Comparison of ENCODE assay signal across 11 cellular contexts in genomic region chr1:212844521-212844920, GRCh38. TPM values are rescaled to one million over a fixed set of nuclear protein-coding genes. Genes with fewer than 3 reads are reported as not detected.
"Had no signal": no experiment of that assay in that cellular context is flagged by ENCODE, and none has a peak within 500 bp of the region (broad histone marks: within the 10 kb centered on the region; RNA-seq: fewer than 3 reads in every experiment).

No MANE protein-coding gene starts in this region.

RNA-seq across cellular contexts. Expression of gene SPATA45, which starts 2.9 kb away (rescaled TPM):
- total RNA-seq: activated B cell treated with CpG ODN at 0.5 μM for 24 hours; activated CD4-positive, alpha-beta memory T cell treated with anti-CD3 and anti-CD28 coated beads, Interleukin-2, amount 10 ng/mL, durations not matched to agents 7 days and 5 days; activated CD4-positive, alpha-beta T cell treated with anti-CD3 and anti-CD28 coated beads for 36 hours; activated CD4-positive, alpha-beta T cell treated with anti-CD3 and anti-CD28 coated beads, Interleukin-2, amount 10 ng/mL, durations not matched to agents 24 days and 14 days; activated CD8-positive, alpha-beta memory T cell treated with anti-CD3 and anti-CD28 coated beads for 36 hours; activated CD8-positive, alpha-beta memory T cell treated with anti-CD3 and anti-CD28 coated beads, Interleukin-2, amount 10 ng/mL, durations not matched to agents 7 days and 5 days; activated CD8-positive, alpha-beta T cell treated with anti-CD3 and anti-CD28 coated beads for 36 hours; activated CD8-positive, alpha-beta T cell treated with anti-CD3 and anti-CD28 coated beads, Interleukin-2, amount 10 ng/mL, durations not matched to agents 7 days and 5 days; T-helper 1 cell treated with Interleukin-12 subunit alpha and Interleukin-12 subunit beta and Interleukin-4 antibody, amounts not matched to agents 30 ng/mL and 1 ng/mL, for 36 hours; T-helper 17 cell; T-helper 2 cell treated with Interferon-gamma antibody and Interleukin-4, amounts not matched to agents 100 ng/mL and 5 ng/mL, for 36 hours had no signal
